Comparison of ENCODE assay signal across 11 cellular contexts in genomic region chr6:28586273-28586672, GRCh38.
DNase-seq lines count a peak whose midpoint lies in the region; ATAC-seq lines count a peak whose summit lies in the region.
"Had no signal": no experiment of that assay in that cellular context is flagged by ENCODE, and none has a peak within 500 bp of the region (broad histone marks: within the 10 kb centered on the region; RNA-seq: fewer than 3 reads in every experiment).

No MANE protein-coding gene starts in this region.

- no peaks in the 10 kb centered on the region for H3K36me3 ChIP-seq in CD4-positive, CD25-positive, alpha-beta regulatory T cell (ENCODE audit: control insufficient read depth, insufficient read depth, low read length)
- no peaks in the 10 kb centered on the region for H3K36me3 ChIP-seq in Karpas-422 (ENCODE audit: insufficient read depth, low read length)

- H3K9me3 ChIP-seq in CD4-positive, CD25-positive, alpha-beta regulatory T cell (ENCODE audit: control insufficient read depth in 2 of 2, low read length in 2 of 2), result peaks cover 6 to 16% of the 10 kb centered on the region in 2 experiments
- no peaks in the 10 kb centered on the region for H3K9me3 ChIP-seq in Karpas-422 (ENCODE audit: low read length)

- H3K9me3 Mint-ChIP-seq in CD4-positive, CD25-positive, alpha-beta regulatory T cell, result peaks cover 4 to 19% (median 9%) of the 10 kb centered on the region in 7 donors
- peaks cover 0 to 12% of the 10 kb centered on the region in 2 donors for H3K9me3 Mint-ChIP-seq in effector memory CD8-positive, alpha-beta T cell
- H3K9me3 Mint-ChIP-seq in natural killer cell treated with Interleukin-12 subunit alpha and Interleukin-12 subunit beta and Interleukin-15 and Interleukin-18, amount 100 ng/mL, for 72 hours, result no peaks in the 10 kb centered on the region

- H3K9me2 ChIP-seq in Karpas-422 (replicated peaks; ENCODE audit: insufficient read depth, low read length), result no peaks in the 10 kb centered on the region

- peak overlapping the region; percentile 71 for H3K9ac ChIP-seq in Karpas-422 (ENCODE audit: low read length)

- no peak for DNase-seq in CD4-positive, CD25-positive, alpha-beta regulatory T cell
- DNase-seq in Karpas-422, result no peak
- DNase-seq in effector memory CD8-positive, alpha-beta T cell, result no peak
- DNase-seq in natural killer cell treated with Interleukin-12 subunit alpha and Interleukin-12 subunit beta and Interleukin-15 and Interleukin-18, amount 100 ng/mL, for 72 hours (ENCODE audit: low spot score), result no peak
- DNase-seq: activated CD8-positive, alpha-beta memory T cell treated with anti-CD3 and anti-CD28 coated beads, Interleukin-2, amount 50 U/mL, for 4 hours; hippocampal formation; NCI-H345 had no signal

- peak overlapping the region; percentile 93 for H3K4me2 ChIP-seq in Karpas-422 (ENCODE audit: low read depth, low read length, poor library complexity, severe bottlenecking)

- ATAC-seq in CD4-positive, CD25-positive, alpha-beta regulatory T cell (ENCODE audit: low read depth in 2 of 2), result no peak
- no peak for ATAC-seq in effector memory CD8-positive, alpha-beta T cell (replicated peaks)
- no peak for ATAC-seq in natural killer cell treated with Interleukin-12 subunit alpha and Interleukin-12 subunit beta and Interleukin-15 and Interleukin-18, amount 100 ng/mL, for 72 hours
- ATAC-seq in GM18873 (IDR thresholded peaks at IDR 0.05; ENCODE audit: low FRiP score, unreplicated experiment), result no peak
- ATAC-seq in GM19328 (IDR thresholded peaks at IDR 0.05; ENCODE audit: unreplicated experiment), result no peak
- ATAC-seq in HG03469 (IDR thresholded peaks at IDR 0.05; ENCODE audit: unreplicated experiment), result no peak
- ATAC-seq in GM19395 (IDR thresholded peaks at IDR 0.05; ENCODE audit: unreplicated experiment), result no peak

- H4K20me1 ChIP-seq in Karpas-422 (ENCODE audit: insufficient read depth, low read depth, low read length), result no peaks in the 10 kb centered on the region

- H3K27me3 Mint-ChIP-seq in CD4-positive, CD25-positive, alpha-beta regulatory T cell, result peaks cover 79% of the 10 kb centered on the region
- peaks cover 84 to 86% of the 10 kb centered on the region in 2 donors for H3K27me3 Mint-ChIP-seq in effector memory CD8-positive, alpha-beta T cell
- peaks cover 55 to 80% of the 10 kb centered on the region in 2 donors for H3K27me3 Mint-ChIP-seq in natural killer cell treated with Interleukin-12 subunit alpha and Interleukin-12 subunit beta and Interleukin-15 and Interleukin-18, amount 100 ng/mL, for 72 hours

- H3K4me1 ChIP-seq in CD4-positive, CD25-positive, alpha-beta regulatory T cell (ENCODE audit: control insufficient read depth, insufficient read depth, low read length, poor library complexity, severe bottlenecking), result peaks cover 12% of the 10 kb centered on the region
- peaks cover 30% of the 10 kb centered on the region for H3K4me1 ChIP-seq in Karpas-422 (ENCODE audit: low read length)

- H3K27ac ChIP-seq in CD4-positive, CD25-positive, alpha-beta regulatory T cell (ENCODE audit: insufficient read depth, low read length, poor library complexity, severe bottlenecking), result no peak overlapping the region
- H3K27ac ChIP-seq in Karpas-422 (ENCODE audit: low read length), result no peak overlapping the region

- H3K4me1 Mint-ChIP-seq in CD4-positive, CD25-positive, alpha-beta regulatory T cell, result peaks cover 4 to 32% (median 11%) of the 10 kb centered on the region in 4 donors
- peaks cover 5 to 13% of the 10 kb centered on the region in 2 donors for H3K4me1 Mint-ChIP-seq in effector memory CD8-positive, alpha-beta T cell (ENCODE audit: low read depth in 2 of 2)
- H3K4me1 Mint-ChIP-seq in natural killer cell treated with Interleukin-12 subunit alpha and Interleukin-12 subunit beta and Interleukin-15 and Interleukin-18, amount 100 ng/mL, for 72 hours (ENCODE audit: low read depth in 2 of 2), result peaks cover 17 to 18% of the 10 kb centered on the region in 2 donors

- H2AFZ ChIP-seq in Karpas-422 (ENCODE audit: low read length), result no peak overlapping the region

- peak overlapping the region; percentile 64 for H3K4me3 ChIP-seq in CD4-positive, CD25-positive, alpha-beta regulatory T cell (ENCODE audit: low read depth, low read length)
- peak overlapping the region; percentile 83 for H3K4me3 ChIP-seq in Karpas-422 (ENCODE audit: low read length)

- H3K27me3 ChIP-seq in CD4-positive, CD25-positive, alpha-beta regulatory T cell (ENCODE audit: control insufficient read depth, insufficient read depth, low read length), result peaks cover 52% of the 10 kb centered on the region
- no peaks in the 10 kb centered on the region for H3K27me3 ChIP-seq in Karpas-422 (ENCODE audit: low read length)

- peak overlapping the region in 3 of 4 donors; percentile 54 to 88 (median 86) for H3K4me3 Mint-ChIP-seq in CD4-positive, CD25-positive, alpha-beta regulatory T cell
- peak overlapping the region; percentile 68 to 73 for H3K4me3 Mint-ChIP-seq in effector memory CD8-positive, alpha-beta T cell
- peak overlapping the region; percentile 62 for H3K4me3 Mint-ChIP-seq in natural killer cell treated with Interleukin-12 subunit alpha and Interleukin-12 subunit beta and Interleukin-15 and Interleukin-18, amount 100 ng/mL, for 72 hours

- no peaks in the 10 kb centered on the region for H3K36me3 Mint-ChIP-seq in CD4-positive, CD25-positive, alpha-beta regulatory T cell
- peaks cover 4% of the 10 kb centered on the region for H3K36me3 Mint-ChIP-seq in effector memory CD8-positive, alpha-beta T cell (ENCODE audit: insufficient read depth)
- H3K36me3 Mint-ChIP-seq in natural killer cell treated with Interleukin-12 subunit alpha and Interleukin-12 subunit beta and Interleukin-15 and Interleukin-18, amount 100 ng/mL, for 72 hours, result peaks cover 28% of the 10 kb centered on the region

- no peak overlapping the region for H3K27ac Mint-ChIP-seq in CD4-positive, CD25-positive, alpha-beta regulatory T cell
- H3K27ac Mint-ChIP-seq in effector memory CD8-positive, alpha-beta T cell, result no peak overlapping the region
- H3K27ac Mint-ChIP-seq in natural killer cell treated with Interleukin-12 subunit alpha and Interleukin-12 subunit beta and Interleukin-15 and Interleukin-18, amount 100 ng/mL, for 72 hours, result no peak overlapping the region

- no peaks in the 10 kb centered on the region for H3K79me2 ChIP-seq in Karpas-422 (ENCODE audit: low read length)
